ENCODE assay signal across 8 cellular contexts in the genomic region with DNA sequence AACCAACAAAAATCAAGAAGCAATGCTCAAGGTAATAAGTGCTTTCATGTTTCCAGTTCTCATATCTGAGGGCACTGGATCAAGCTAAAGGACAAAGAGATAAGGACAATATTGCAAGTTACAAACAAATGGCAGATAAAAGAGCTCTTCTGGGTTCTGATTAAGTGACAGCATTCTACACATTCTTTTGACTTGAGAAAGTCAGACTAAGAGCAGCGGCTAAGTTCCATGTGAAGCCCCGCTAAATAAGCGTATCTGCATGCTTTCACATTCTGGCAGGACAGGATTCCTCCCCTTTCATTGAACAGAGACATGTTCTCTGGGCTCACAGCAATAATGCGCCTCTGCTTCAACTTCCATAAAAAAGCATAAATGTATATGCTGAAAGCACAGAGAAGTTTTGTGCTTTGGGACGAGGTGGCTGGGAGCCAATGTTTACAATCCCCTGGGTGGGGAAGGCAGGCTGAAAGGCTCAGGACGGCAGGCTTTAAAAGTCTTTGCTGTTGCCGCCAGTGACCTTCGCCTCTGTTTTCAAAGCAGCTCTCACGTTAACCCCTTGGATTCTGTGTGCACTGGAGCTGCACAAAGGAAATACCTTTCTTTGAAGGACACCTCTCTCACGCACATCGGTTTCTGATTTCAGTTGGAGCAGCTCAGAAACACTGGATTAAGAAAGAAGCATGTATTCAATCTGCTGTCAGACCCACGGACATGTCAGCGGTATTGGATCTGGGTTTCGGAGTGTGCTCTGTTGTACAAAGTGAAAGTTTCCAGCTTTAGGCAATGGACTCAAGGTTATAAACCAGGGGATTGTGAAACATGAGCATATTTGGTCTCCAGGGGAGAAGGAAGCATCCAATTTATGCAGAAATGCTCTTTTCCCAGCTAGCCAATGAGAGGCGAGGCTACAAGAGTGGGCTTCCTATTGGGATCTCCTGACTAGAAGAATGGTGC.
DNase-seq lines count a peak whose midpoint lies in the region; ATAC-seq and TF ChIP-seq lines count a peak whose summit lies in the region.

No MANE protein-coding gene starts in this region.

- H3K9ac ChIP-seq in BLaER1 (peak overlapping the region; percentile 16), MM.1S (ENCODE audit: low read length) (no peak overlapping the region)

- H3K27me3 Mint-ChIP-seq in activated naive CD8-positive, alpha-beta T cell treated with anti-CD3 and anti-CD28 coated beads for 36 hours = no peaks in the 10 kb centered on the region

- H3K27me3 ChIP-seq in BLaER1 = peaks cover 12% of the 10 kb centered on the region; the same call in 1 of the 2 replicates
- H3K27me3 ChIP-seq in heart left ventricle = no peaks in the 10 kb centered on the region
- no peaks in the 10 kb centered on the region for H3K27me3 ChIP-seq in ovary
- H3K27me3 ChIP-seq in MM.1S (replicated peaks; ENCODE audit: insufficient read depth, low read length) = no peaks in the 10 kb centered on the region

- H4K20me1 ChIP-seq in BLaER1 = no peaks in the 10 kb centered on the region
- H4K20me1 ChIP-seq in MM.1S (ENCODE audit: insufficient read depth, low read length) = no peaks in the 10 kb centered on the region

- H3K4me2 ChIP-seq in BLaER1 (peak overlapping the region; percentile 74), MM.1S (ENCODE audit: low read depth, low read length) (no peak overlapping the region)

- peak overlapping the region; percentile 45 for H3K4me3 Mint-ChIP-seq in activated naive CD8-positive, alpha-beta T cell treated with anti-CD3 and anti-CD28 coated beads for 36 hours

- peaks cover 32% of the 10 kb centered on the region for H3K4me1 Mint-ChIP-seq in activated naive CD8-positive, alpha-beta T cell treated with anti-CD3 and anti-CD28 coated beads for 36 hours

- H3K79me2 ChIP-seq in MM.1S (ENCODE audit: low read length) = peaks cover 76% of the 10 kb centered on the region

- 2 to 8% (median 6%) methylated on average over 15 of the region's 15 CpGs for WGBS in heart left ventricle, 4 donors
- WGBS in ovary, 3 donors = 2 to 6% (median 3%) methylated on average over 15 of the region's 15 CpGs

- H3K27ac ChIP-seq in BLaER1 = no peak overlapping the region
- peak overlapping the region; percentile 40 to 83 (median 76) for H3K27ac ChIP-seq in heart left ventricle
- H3K27ac ChIP-seq in ovary = peak overlapping the region in 1 of 2 donors; percentile 29
- no peak overlapping the region for H3K27ac ChIP-seq in MM.1S (ENCODE audit: low read length)

- no peaks in the 10 kb centered on the region for H3F3A ChIP-seq in MM.1S (ENCODE audit: insufficient read depth, low read length)

- H2AFZ ChIP-seq in MM.1S (ENCODE audit: low read length) = no peak overlapping the region

- H3K27ac Mint-ChIP-seq in activated naive CD8-positive, alpha-beta T cell treated with anti-CD3 and anti-CD28 coated beads for 36 hours = peak overlapping the region; percentile 63

- H3K36me3 ChIP-seq in BLaER1 (no peaks in the 10 kb centered on the region), heart left ventricle (no peaks in the 10 kb centered on the region), ovary (no peaks in the 10 kb centered on the region), MM.1S (replicated peaks; ENCODE audit: insufficient read depth, low read length) (no peaks in the 10 kb centered on the region)

- peak in 1 of 12 donors; percentile 7 for TF ChIP-seq CTCF in heart left ventricle (IDR thresholded peaks at IDR 0.05)
- no peak for TF ChIP-seq CTCF in ovary (IDR thresholded peaks at IDR 0.05)
- TF ChIP-seq CTCF in MM.1S (IDR thresholded peaks at IDR 0.05; ENCODE audit: low read length) = no peak

- peak overlapping the region; percentile 51 for H3K4me3 ChIP-seq in BLaER1
- peak overlapping the region; percentile 0 to 69 (median 52) for H3K4me3 ChIP-seq in heart left ventricle
- H3K4me3 ChIP-seq in ovary = peak overlapping the region; percentile 42
- H3K4me3 ChIP-seq in MM.1S (ENCODE audit: low read length) = no peak overlapping the region

- peaks cover 30% of the 10 kb centered on the region for H3K36me3 Mint-ChIP-seq in activated naive CD8-positive, alpha-beta T cell treated with anti-CD3 and anti-CD28 coated beads for 36 hours

- intact Hi-C loops in heart left ventricle (cut with DNase I) (loop anchor here in 8 of 10 donors (2.0 to 10.0 kb wide), 8 partner anchors 61 to 359 kb away; no protein-coding TSS in a partner anchor), ovary (cut with DNase I) (loop anchor here in 2 of 4 donors (10.0 kb wide), 1 partner anchor 139 kb away; a partner anchor contains a TSS)

- peak; percentile 29 for DNase-seq in HS-27A (ENCODE audit: low read depth)
- DNase-seq in activated naive CD8-positive, alpha-beta T cell treated with anti-CD3 and anti-CD28 coated beads for 36 hours = no peak
- peak; percentile 30 to 51 (median 38) for DNase-seq in heart left ventricle
- DNase-seq in ovary = peak; percentile 35 to 60 (median 44)
- DNase-seq in GM19238 (ENCODE audit: insufficient read length, low spot score) = no peak
- no peak for DNase-seq in MM.1S

- H3K9me3 ChIP-seq in BLaER1 (no peaks in the 10 kb centered on the region; the same call in 1 of the 2 replicates), heart left ventricle (peaks cover 0 to 4% (median 0%) of the 10 kb centered on the region in 12 donors), ovary (no peaks in the 10 kb centered on the region), MM.1S (replicated peaks; ENCODE audit: insufficient read depth, low read length) (no peaks in the 10 kb centered on the region)

- no peak for TF ChIP-seq EP300 in ovary (IDR thresholded peaks at IDR 0.05)

- H3K9me2 ChIP-seq in MM.1S (replicated peaks; ENCODE audit: insufficient read depth, low read length) = no peaks in the 10 kb centered on the region

- no peak for TF ChIP-seq POLR2A in heart left ventricle (IDR thresholded peaks at IDR 0.05)
- TF ChIP-seq POLR2A in ovary (IDR thresholded peaks at IDR 0.05) = no peak

- peaks cover 2% of the 10 kb centered on the region for H3K9me3 Mint-ChIP-seq in activated naive CD8-positive, alpha-beta T cell treated with anti-CD3 and anti-CD28 coated beads for 36 hours

- H3K4me1 ChIP-seq in BLaER1 (peaks cover 16% of the 10 kb centered on the region), heart left ventricle (peaks cover 0 to 54% (median 40%) of the 10 kb centered on the region in 12 donors), ovary (ENCODE audit: insufficient read depth) (peaks cover 5% of the 10 kb centered on the region), MM.1S (ENCODE audit: low read length) (peaks cover 9% of the 10 kb centered on the region; the same call in 1 of the 2 replicates)

- ATAC-seq in heart left ventricle (peak; percentile 33 to 72 (median 64)), HG03139 (IDR thresholded peaks at IDR 0.05; ENCODE audit: unreplicated experiment) (no peak)

Comparison
In these comparisons a context has a peak if more than half of its experiments do, and no peak if none do; other contexts are left out.
1. H3K27ac ChIP-seq: peak in heart left ventricle (12 of 12); none in BLaER1 (single experiment) and MM.1S (single experiment).
2. DNase-seq: peak in HS-27A (single experiment), heart left ventricle (5 of 5) and ovary (5 of 5); none in activated naive CD8-positive, alpha-beta T cell treated with anti-CD3 and anti-CD28 coated beads for 36 hours (single experiment), GM19238 (single experiment) and MM.1S (single experiment).